In genomic region chr22:25028841-25029141, GRCh38 we compare ENCODE assay signal across 23 cellular contexts.
A peak's percentile ranks its signal among the peaks of the same experiment; 100 is the strongest.
DNase-seq lines count a peak whose midpoint lies in the region; ATAC-seq and TF ChIP-seq lines count a peak whose summit lies in the region.
"Had no signal": no experiment of that assay in that cellular context is flagged by ENCODE, and none has a peak within 500 bp of the region (broad histone marks: within the 10 kb centered on the region; RNA-seq: fewer than 3 reads in every experiment).

No MANE protein-coding gene starts in this region.

- DNase-seq in SK-N-SH (no peak), WERI-Rb-1 (no peak), left lung (no peak), thyroid gland (no peak), NCI-H446 (lab: John Stamatoyannopoulos, UW) (no peak)
- no peak for DNase-seq in stimulated activated naive CD8-positive, alpha-beta T cell treated with anti-CD3 and anti-CD28 coated beads, Interleukin-15, Interleukin-2, amounts not matched to agents 100 U/mL and 50 U/mL, for 24 hours
- DNase-seq: activated T-cell treated with anti-CD3 and anti-CD28 coated beads, Interleukin-2, amount 50 U/mL, for 4 hours; effector memory CD8-positive, alpha-beta T cell; foreskin fibroblast; HCEC 1CT; MG63; naive thymus-derived CD4-positive, alpha-beta T cell; NCI-H1417 treated with DMSO at 0.1 percent for 48 hours; NCI-H2081 treated with DMSO at 0.1 percent for 48 hours; NCI-H345; NCI-H748 treated with DMSO at 0.1 percent for 48 hours; small intestine; stomach had no signal

- no peaks in the 10 kb centered on the region for H3F3A ChIP-seq in SK-N-SH (replicated peaks; ENCODE audit: insufficient read depth)

- peaks cover 5% of the 10 kb centered on the region; the same call in 1 of the 2 replicates for H3K79me2 ChIP-seq in SK-N-SH (ENCODE audit: insufficient read depth)

- no peaks in the 10 kb centered on the region for H3K9me3 ChIP-seq in SK-N-SH
- H3K9me3 ChIP-seq in WERI-Rb-1 (ENCODE audit: severe bottlenecking): no peaks in the 10 kb centered on the region
- H3K9me3 ChIP-seq in left lung: no peaks in the 10 kb centered on the region
- no peaks in the 10 kb centered on the region for H3K9me3 ChIP-seq in thyroid gland
- H3K9me3 ChIP-seq: MG63, psoas muscle, stomach had no signal

- POLR2A ChIA-PET in SK-N-SH (lab: Yijun Ruan, JAX): no interaction called here

- no peak overlapping the region for H3K9ac ChIP-seq in SK-N-SH

- no peak for TF ChIP-seq EP300 in SK-N-SH (IDR thresholded peaks at IDR 0.05; ENCODE audit: borderline replicate concordance in 1 of 2, low read depth in 1 of 2, low read length in 1 of 2)

- no peaks in the 10 kb centered on the region for H3K27me3 ChIP-seq in SK-N-SH (ENCODE audit: insufficient read depth)
- H3K27me3 ChIP-seq in WERI-Rb-1 (ENCODE audit: insufficient read depth, low read depth, severe bottlenecking): no peaks in the 10 kb centered on the region
- no peaks in the 10 kb centered on the region for H3K27me3 ChIP-seq in left lung
- no peaks in the 10 kb centered on the region for H3K27me3 ChIP-seq in thyroid gland
- H3K27me3 ChIP-seq: brain microvascular endothelial cell, MG63, stomach had no signal

- H3K4me3 ChIP-seq in SK-N-SH (ENCODE audit: low read depth in 2 of 2, low read length in 1 of 2) (no peak overlapping the region), WERI-Rb-1 (ENCODE audit: low read depth, low read length) (no peak overlapping the region), left lung (no peak overlapping the region), thyroid gland (replicated peaks in 1 of 3) (no peak overlapping the region)
- H3K4me3 ChIP-seq: MG63, psoas muscle, SK-N-MC, stomach had no signal

- H2AFZ ChIP-seq in SK-N-SH (ENCODE audit: low read depth): no peak overlapping the region

- no peaks in the 10 kb centered on the region for H3K9me2 ChIP-seq in SK-N-SH

- no peak for TF ChIP-seq POLR2A in thyroid gland (IDR thresholded peaks at IDR 0.05)

- peaks cover 4 to 13% of the 10 kb centered on the region in 2 experiments for H3K36me3 ChIP-seq in SK-N-SH (replicated peaks in 1 of 2; ENCODE audit: control insufficient read depth in 1 of 2, insufficient read depth in 2 of 2, low read length in 1 of 2)
- H3K36me3 ChIP-seq in WERI-Rb-1: peaks cover 11% of the 10 kb centered on the region
- H3K36me3 ChIP-seq in left lung: no peaks in the 10 kb centered on the region
- H3K36me3 ChIP-seq in thyroid gland: no peaks in the 10 kb centered on the region
- H3K36me3 ChIP-seq: brain microvascular endothelial cell had no signal

- H3K27ac ChIP-seq in SK-N-SH (ENCODE audit: low read depth in 2 of 2, low read length in 1 of 2): no peak overlapping the region
- peak overlapping the region; percentile 54 for H3K27ac ChIP-seq in WERI-Rb-1
- H3K27ac ChIP-seq in left lung: peak overlapping the region; percentile 7 to 55
- peak overlapping the region in 2 of 3 donors; percentile 1 to 34 for H3K27ac ChIP-seq in thyroid gland
- H3K27ac ChIP-seq: brain microvascular endothelial cell, psoas muscle, SK-N-MC had no signal

- WGBS in SK-N-SH (ENCODE audit: low lambda C conversion rate): 96% methylated on average over 7 of the region's 9 CpGs
- WGBS in thyroid gland, 2 donors: 85 to 93% methylated on average over 9 of the region's 9 CpGs

- intact Hi-C loops in left lung (cut with DNase I): no loop called here
- intact Hi-C loops in thyroid gland (cut with DNase I): loop anchor here (5.0 kb wide), 1 partner anchor 76 kb away; the partner anchor contains the start of gene KIAA1671

- peaks cover 13% of the 10 kb centered on the region in 2 experiments; a peak in 1 of 4 replicates for H3K4me1 ChIP-seq in SK-N-SH (ENCODE audit: control insufficient read depth in 1 of 2, insufficient read depth in 2 of 2, low read depth in 1 of 2, low read length in 1 of 2)
- peaks cover 0 to 16% of the 10 kb centered on the region in 2 donors for H3K4me1 ChIP-seq in left lung
- H3K4me1 ChIP-seq in thyroid gland: peaks cover 28 to 39% of the 10 kb centered on the region in 2 donors

- CTCF ChIA-PET in SK-N-SH (lab: Yijun Ruan, JAX): interaction anchor here (1.0 to 8.6 kb wide), 8 partner anchors 8 to 91 kb away, joined by 3 to 57 read pairs (median 4); no protein-coding TSS in a partner anchor

- TF ChIP-seq CTCF in SK-N-SH (IDR thresholded peaks at IDR 0.05) (0 out of 2 replicates have a peak, but pooled peaks have one; percentile 5), WERI-Rb-1 (IDR thresholded peaks at IDR 0.05; ENCODE audit: low read depth, low read length) (no peak), left lung (IDR thresholded peaks at IDR 0.05) (no peak), thyroid gland (IDR thresholded peaks at IDR 0.05) (no peak)

- no peak for TF ChIP-seq RAD21 in SK-N-SH (IDR thresholded peaks at IDR 0.05; ENCODE audit: low read length)

- ATAC-seq in SK-N-SH treated with all-trans-retinoic acid at 6 μM for 48 hours (no peak), left lung (no peak), GM18870 (IDR thresholded peaks at IDR 0.05; ENCODE audit: unreplicated experiment) (no peak)
- no peak for ATAC-seq in stimulated activated naive CD8-positive, alpha-beta T cell treated with anti-CD3 and anti-CD28 coated beads, Interleukin-15, Interleukin-2, amounts not matched to agents 100 U/mL and 50 U/mL, for 24 hours
- ATAC-seq: activated T-cell treated with anti-CD3 and anti-CD28 coated beads, Interleukin-2, amount 50 U/mL, for 4 hours; effector memory CD8-positive, alpha-beta T cell; naive thymus-derived CD4-positive, alpha-beta T cell; psoas muscle had no signal

- H4K20me1 ChIP-seq in SK-N-SH (ENCODE audit: insufficient read depth): no peaks in the 10 kb centered on the region

- H3K4me2 ChIP-seq in SK-N-SH: no peak overlapping the region

TF ChIP-seq in SK-N-SH, 30 proteins besides CTCF, POLR2A, EP300 and RAD21:
- TF ChIP-seq SMC3 (IDR thresholded peaks at IDR 0.05; ENCODE audit: low read depth, low read length) (no peak), IRF3 (IDR thresholded peaks at IDR 0.05; ENCODE audit: low read depth, low read length) (no peak), MEF2A (IDR thresholded peaks at IDR 0.05; ENCODE audit: borderline replicate concordance, low read depth) (no peak), CHD2 (IDR thresholded peaks at IDR 0.05; ENCODE audit: low read length, partially characterized antibody) (no peak), RFX5 (IDR thresholded peaks at IDR 0.05; ENCODE audit: low read length) (no peak), TEAD4 (IDR thresholded peaks at IDR 0.05; ENCODE audit: borderline replicate concordance, insufficient read depth) (no peak), EZH2phosphoT487 (IDR thresholded peaks at IDR 0.05; ENCODE audit: borderline replicate concordance, low read depth) (no peak), SIN3A (IDR thresholded peaks at IDR 0.05; ENCODE audit: borderline replicate concordance, low read depth, low read length) (no peak), YY1 (IDR thresholded peaks at IDR 0.05; ENCODE audit: low read depth) (no peak)

TF ChIP-seq in SK-N-SH treated with all-trans-retinoic acid at 6 μM for 48 hours, 23 proteins besides CTCF, POLR2A, EP300 and RAD21:
- TF ChIP-seq RARB (CRISPR knock-in tag; IDR thresholded peaks at IDR 0.05) (no peak), PPARA (CRISPR knock-in tag; IDR thresholded peaks at IDR 0.05; ENCODE audit: borderline replicate concordance) (no peak), BACH2 (CRISPR knock-in tag; IDR thresholded peaks at IDR 0.05; ENCODE audit: borderline replicate concordance) (no peak), GLIS3 (CRISPR knock-in tag; IDR thresholded peaks at IDR 0.05) (no peak), ZNF8 (CRISPR knock-in tag; IDR thresholded peaks at IDR 0.05) (no peak)

Comparison
In these comparisons a context has a peak if more than half of its experiments do, and no peak if none do; other contexts are left out.
1. H3K27ac ChIP-seq: peak in WERI-Rb-1 (single experiment), left lung (2 of 2) and thyroid gland (2 of 3); none in SK-N-SH (0 of 2).